Comparison of ENCODE assay signal across 25 cellular contexts in genomic region chr11:111448420-111448819, GRCh38.
DNase-seq lines count a peak whose midpoint lies in the region; ATAC-seq and TF ChIP-seq lines count a peak whose summit lies in the region.
"Had no signal": no experiment of that assay in that cellular context is flagged by ENCODE, and none has a peak within 500 bp of the region (broad histone marks: within the 10 kb centered on the region; RNA-seq: fewer than 3 reads in every experiment).

No MANE protein-coding gene starts in this region.

- no peak for TF ChIP-seq POLR2A in gastrocnemius medialis (IDR thresholded peaks at IDR 0.05)

- ATAC-seq in WTC11 (peak; percentile 23), gastrocnemius medialis (no peak)
- ATAC-seq: A549, GM12878, HCT116 had no signal

- no peaks in the 10 kb centered on the region for H3K27me3 Mint-ChIP-seq in WTC11 (ENCODE audit: low read depth)
- H3K27me3 Mint-ChIP-seq: CD4-positive, alpha-beta memory T cell had no signal

- H3K4me1 Mint-ChIP-seq in WTC11 = peaks cover 22% of the 10 kb centered on the region

- H3K9me3 ChIP-seq in skeletal muscle tissue (ENCODE audit: control insufficient read depth in 3 of 3, low read length in 3 of 3) (no peaks in the 10 kb centered on the region), gastrocnemius medialis (no peaks in the 10 kb centered on the region)
- H3K9me3 ChIP-seq: A549, SJSA1 had no signal

- TF ChIP-seq CTCF in WTC11 (IDR thresholded peaks at IDR 0.05) = no peak
- no peak for TF ChIP-seq CTCF in gastrocnemius medialis (IDR thresholded peaks at IDR 0.05 in 4 of 5, conservative IDR thresholded peaks at IDR 0.05 in 1 of 5)

- H3K27ac ChIP-seq in skeletal muscle tissue (ENCODE audit: low read depth, low read length) = no peak overlapping the region
- no peak overlapping the region for H3K27ac ChIP-seq in gastrocnemius medialis
- H3K27ac ChIP-seq: A549, SJSA1 had no signal

- intact Hi-C loops in gastrocnemius medialis (cut with DNase I; ENCODE audit: low total_unique reads) = no loop called here

- CTCF ChIA-PET in WTC11 (lab: Charles Lee) = interaction anchor here (1.1 to 3.2 kb wide), 2 partner anchors 10 to 21 kb away, joined by 4 to 22 read pairs; no protein-coding TSS in a partner anchor

- POLR2A ChIA-PET in WTC11 (lab: Charles Lee) = no interaction called here

- H3K27me3 ChIP-seq in skeletal muscle tissue (ENCODE audit: control insufficient read depth in 3 of 3, insufficient read depth in 3 of 3, low read length in 3 of 3) (no peaks in the 10 kb centered on the region), gastrocnemius medialis (no peaks in the 10 kb centered on the region)
- H3K27me3 ChIP-seq: SJSA1 had no signal

- in situ Hi-C loops in gastrocnemius medialis (cut with MboI; ENCODE audit: low sequenced_read_pairs in 4 of 4) = loop anchor here in 2 of 4 donors (5.0 kb wide), 1 partner anchor 166 kb away; no protein-coding TSS in a partner anchor

- no peaks in the 10 kb centered on the region for H3K36me3 ChIP-seq in skeletal muscle tissue (ENCODE audit: control insufficient read depth in 3 of 3, insufficient read depth in 3 of 3, low read length in 3 of 3)
- H3K36me3 ChIP-seq in gastrocnemius medialis = no peaks in the 10 kb centered on the region
- H3K36me3 ChIP-seq: SJSA1 had no signal

- no peaks in the 10 kb centered on the region for H3K36me3 Mint-ChIP-seq in WTC11
- H3K36me3 Mint-ChIP-seq: CD4-positive, alpha-beta memory T cell had no signal

- no peaks in the 10 kb centered on the region for H3K9me3 Mint-ChIP-seq in WTC11

- peaks cover 20 to 33% (median 30%) of the 10 kb centered on the region in 3 donors for H3K4me1 ChIP-seq in skeletal muscle tissue (ENCODE audit: control insufficient read depth in 3 of 3, insufficient read depth in 3 of 3, low read length in 3 of 3)
- H3K4me1 ChIP-seq in gastrocnemius medialis = peaks cover 14% of the 10 kb centered on the region in 2 donors
- H3K4me1 ChIP-seq: A549 had no signal

- no peak overlapping the region for H3K27ac Mint-ChIP-seq in WTC11

- H3K4me3 ChIP-seq in skeletal muscle tissue (ENCODE audit: low read length in 3 of 3) = peak overlapping the region in 1 of 3 donors; percentile 34
- no peak overlapping the region for H3K4me3 ChIP-seq in gastrocnemius medialis
- H3K4me3 ChIP-seq: A549, GM12878, SJSA1 had no signal

- peak; percentile 35 for DNase-seq in activated CD8-positive, alpha-beta memory T cell treated with anti-CD3 and anti-CD28 coated beads for 24 hours
- no peak for DNase-seq in activated CD8-positive, alpha-beta memory T cell treated with anti-CD3 and anti-CD28 coated beads, Interleukin-2, amount 50 U/mL, for 4 hours
- no peak for DNase-seq in WTC11 (ENCODE audit: low spot score)
- peak; percentile 21 for DNase-seq in globus pallidus (ENCODE audit: low spot score)
- DNase-seq in GM03348 (ENCODE audit: low spot score) = no peak
- no peak for DNase-seq in gastrocnemius medialis
- no peak for DNase-seq in SK-N-DZ (ENCODE audit: low spot score)
- DNase-seq: C1 segment of cervical spinal cord; CD4-positive, alpha-beta memory T cell; COR-L47; DMS53; Karpas-422; NCI-H1092; NCI-H1417 treated with DMSO at 0.1 percent for 48 hours; NCI-H1694 treated with DMSO at 0.1 percent for 48 hours; NCI-H2081; NCI-H2227 treated with DMSO at 0.1 percent for 48 hours; NCI-H510A; NCI-H69; Right ventricle myocardium superior had no signal

- peak overlapping the region in 2 of 3 donors; percentile 45 to 68 for H3K9ac ChIP-seq in skeletal muscle tissue (ENCODE audit: low read depth in 1 of 3, low read length in 3 of 3)

- no peak overlapping the region for H3K4me3 Mint-ChIP-seq in WTC11
- H3K4me3 Mint-ChIP-seq: CD4-positive, alpha-beta memory T cell had no signal

TF ChIP-seq in WTC11, 78 proteins besides CTCF, POLR2A, EP300 and RAD21:
- no peak for TF ChIP-seq ATF1 (CRISPR knock-in tag; IDR thresholded peaks at IDR 0.05)
- TF ChIP-seq NR2C2 (CRISPR knock-in tag; IDR thresholded peaks at IDR 0.05) = no peak
- TF ChIP-seq, protein P1, sequence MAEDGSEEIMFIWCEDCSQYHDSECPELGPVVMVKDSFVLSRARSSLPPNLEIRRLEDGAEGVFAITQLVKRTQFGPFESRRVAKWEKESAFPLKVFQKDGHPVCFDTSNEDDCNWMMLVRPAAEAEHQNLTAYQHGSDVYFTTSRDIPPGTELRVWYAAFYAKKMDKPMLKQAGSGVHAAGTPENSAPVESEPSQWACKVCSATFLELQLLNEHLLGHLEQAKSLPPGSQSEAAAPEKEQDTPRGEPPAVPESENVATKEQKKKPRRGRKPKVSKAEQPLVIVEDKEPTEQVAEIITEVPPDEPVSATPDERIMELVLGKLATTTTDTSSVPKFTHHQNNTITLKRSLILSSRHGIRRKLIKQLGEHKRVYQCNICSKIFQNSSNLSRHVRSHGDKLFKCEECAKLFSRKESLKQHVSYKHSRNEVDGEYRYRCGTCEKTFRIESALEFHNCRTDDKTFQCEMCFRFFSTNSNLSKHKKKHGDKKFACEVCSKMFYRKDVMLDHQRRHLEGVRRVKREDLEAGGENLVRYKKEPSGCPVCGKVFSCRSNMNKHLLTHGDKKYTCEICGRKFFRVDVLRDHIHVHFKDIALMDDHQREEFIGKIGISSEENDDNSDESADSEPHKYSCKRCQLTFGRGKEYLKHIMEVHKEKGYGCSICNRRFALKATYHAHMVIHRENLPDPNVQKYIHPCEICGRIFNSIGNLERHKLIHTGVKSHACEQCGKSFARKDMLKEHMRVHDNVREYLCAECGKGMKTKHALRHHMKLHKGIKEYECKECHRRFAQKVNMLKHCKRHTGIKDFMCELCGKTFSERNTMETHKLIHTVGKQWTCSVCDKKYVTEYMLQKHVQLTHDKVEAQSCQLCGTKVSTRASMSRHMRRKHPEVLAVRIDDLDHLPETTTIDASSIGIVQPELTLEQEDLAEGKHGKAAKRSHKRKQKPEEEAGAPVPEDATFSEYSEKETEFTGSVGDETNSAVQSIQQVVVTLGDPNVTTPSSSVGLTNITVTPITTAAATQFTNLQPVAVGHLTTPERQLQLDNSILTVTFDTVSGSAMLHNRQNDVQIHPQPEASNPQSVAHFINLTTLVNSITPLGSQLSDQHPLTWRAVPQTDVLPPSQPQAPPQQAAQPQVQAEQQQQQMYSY (CRISPR knock-in tag; IDR thresholded peaks at IDR 0.05) = no peak
- TF ChIP-seq ZNF263 (CRISPR knock-in tag; IDR thresholded peaks at IDR 0.05; ENCODE audit: low read depth) = no peak
- TF ChIP-seq IRF2 (CRISPR knock-in tag; IDR thresholded peaks at IDR 0.05; ENCODE audit: borderline replicate concordance, low read depth) = no peak
- TF ChIP-seq ESRRA (CRISPR knock-in tag; IDR thresholded peaks at IDR 0.05; ENCODE audit: borderline replicate concordance) = no peak

Comparison
In these comparisons a context has a peak if more than half of its experiments do, and no peak if none do; other contexts are left out.
1. DNase-seq: peak in activated CD8-positive, alpha-beta memory T cell treated with anti-CD3 and anti-CD28 coated beads for 24 hours (single experiment) and globus pallidus (single experiment); none in activated CD8-positive, alpha-beta memory T cell treated with anti-CD3 and anti-CD28 coated beads, Interleukin-2, amount 50 U/mL, for 4 hours (single experiment), WTC11 (single experiment), GM03348 (single experiment), gastrocnemius medialis (0 of 2) and SK-N-DZ (single experiment).